In the genomic region with DNA sequence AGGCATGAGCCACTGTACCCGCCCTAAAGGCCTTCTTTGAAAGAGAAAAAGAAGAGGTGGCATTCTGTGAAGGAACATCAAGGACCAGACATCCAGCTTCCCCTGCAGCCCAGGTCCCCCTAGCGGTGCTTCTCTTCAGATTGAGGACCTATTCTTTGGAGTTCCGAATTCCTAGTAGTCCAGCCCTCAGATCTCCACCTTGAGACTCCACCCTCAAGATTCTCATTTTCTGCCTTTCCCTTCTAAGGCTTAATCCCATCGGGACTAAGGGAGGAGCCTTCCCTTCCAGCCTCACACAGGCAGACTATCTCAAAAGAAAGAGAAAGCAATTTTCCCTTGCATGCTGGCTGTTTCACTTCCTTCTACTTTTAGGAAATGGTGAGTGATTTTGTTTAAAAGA, we compare ENCODE assay signal across 9 cellular contexts. TPM values are rescaled to one million over a fixed set of nuclear protein-coding genes. Genes with fewer than 3 reads are reported as not detected.
DNase-seq lines count a peak whose midpoint lies in the region; ATAC-seq and TF ChIP-seq lines count a peak whose summit lies in the region.
"Had no signal": no experiment of that assay in that cellular context is flagged by ENCODE, and none has a peak within 500 bp of the region (broad histone marks: within the 10 kb centered on the region; RNA-seq: fewer than 3 reads in every experiment).

No MANE protein-coding gene starts in this region.

- no peaks in the 10 kb centered on the region for H3K9me3 Mint-ChIP-seq in CD8-positive, alpha-beta T cell
- no peaks in the 10 kb centered on the region for H3K9me3 Mint-ChIP-seq in T-cell

- peak in 6 of 7 experiments; percentile 4 to 52 (median 26) for DNase-seq in CD8-positive, alpha-beta T cell
- DNase-seq in HL-60 (ENCODE audit: low read depth in 1 of 2, low spot score in 1 of 2) (peak in 1 of 2 experiments; percentile 50), T-cell (peak in 25 of 34 experiments; percentile 1 to 38 (median 12)), dermis blood vessel endothelial cell (peak; percentile 68), mucosa of descending colon (peak in 1 of 3 donors; percentile 38), NK-92 (lab: John Stamatoyannopoulos, UW; ENCODE audit: unreplicated experiment) (no peak), NCI-H345 treated with DMSO at 0.1 percent for 48 hours (lab: John Stamatoyannopoulos, UW; ENCODE audit: unreplicated experiment) (no peak)

- POLR2A ChIA-PET in CD8-positive, alpha-beta T cell (lab: Charles Lee), result interaction anchor here (0.7 kb wide), 1 partner anchor 213 kb away, joined by 3 read pairs; no protein-coding TSS in a partner anchor
- POLR2A ChIA-PET in T-cell (lab: Charles Lee), result no interaction called here

- TF ChIP-seq CTCF in CD8-positive, alpha-beta T cell (IDR thresholded peaks at IDR 0.05), result no peak
- TF ChIP-seq CTCF in HL-60 (IDR thresholded peaks at IDR 0.05; ENCODE audit: insufficient read depth, low read length) (peak; percentile 38), mucosa of descending colon (IDR thresholded peaks at IDR 0.05) (no peak)

- ATAC-seq in CD8-positive, alpha-beta T cell, result no peak
- ATAC-seq in T-cell (replicated peaks in 1 of 4) (peak in 1 of 4 experiments; percentile 45), mucosa of descending colon (peak; percentile 41), GM18505 (IDR thresholded peaks at IDR 0.05; ENCODE audit: unreplicated experiment) (no peak)

- peaks cover 2% of the 10 kb centered on the region for H3K4me1 Mint-ChIP-seq in CD8-positive, alpha-beta T cell (ENCODE audit: low read depth)
- peaks cover 0 to 3% (median 0%) of the 10 kb centered on the region in 3 donors for H3K4me1 Mint-ChIP-seq in T-cell

- CTCF ChIA-PET in CD8-positive, alpha-beta T cell (lab: Charles Lee), result interaction anchor here (0.7 to 2.0 kb wide), 9 partner anchors 9 to 221 kb away, joined by 3 to 6 read pairs (median 3); no protein-coding TSS in a partner anchor
- CTCF ChIA-PET in T-cell (lab: Charles Lee), result no interaction called here

- H3K4me1 ChIP-seq in CD8-positive, alpha-beta T cell (ENCODE audit: insufficient read depth, low read length), result no peaks in the 10 kb centered on the region
- no peaks in the 10 kb centered on the region for H3K4me1 ChIP-seq in mucosa of descending colon (ENCODE audit: low read depth)

- intact Hi-C loops in CD8-positive, alpha-beta T cell (cut with DNase I, micrococcal nuclease), result loop anchor here (1.0 to 10.0 kb wide), 3 partner anchors 76 to 214 kb away; no protein-coding TSS in a partner anchor
- intact Hi-C loops in mucosa of descending colon (cut with DNase I, micrococcal nuclease), result no loop called here

- H3K27ac Mint-ChIP-seq in CD8-positive, alpha-beta T cell, result no peak overlapping the region
- H3K27ac Mint-ChIP-seq in T-cell, result no peak overlapping the region

- H3K4me3 ChIP-seq in CD8-positive, alpha-beta T cell (ENCODE audit: low read depth, low read length), result no peak overlapping the region
- H3K4me3 ChIP-seq in HL-60 (replicated peaks; ENCODE audit: insufficient read depth, low read length) (no peak overlapping the region), mucosa of descending colon (no peak overlapping the region)

- no peaks in the 10 kb centered on the region for H3K36me3 Mint-ChIP-seq in CD8-positive, alpha-beta T cell
- no peaks in the 10 kb centered on the region for H3K36me3 Mint-ChIP-seq in T-cell

- H3K36me3 ChIP-seq in CD8-positive, alpha-beta T cell (ENCODE audit: insufficient read depth, low read length), result no peaks in the 10 kb centered on the region
- H3K36me3 ChIP-seq in mucosa of descending colon (ENCODE audit: low read depth), result no peaks in the 10 kb centered on the region

- peaks cover 34% of the 10 kb centered on the region for H3K27me3 Mint-ChIP-seq in CD8-positive, alpha-beta T cell (ENCODE audit: low read depth)
- H3K27me3 Mint-ChIP-seq in T-cell, result peaks cover 7 to 25% of the 10 kb centered on the region in 2 donors

- no peak overlapping the region for H3K4me3 Mint-ChIP-seq in CD8-positive, alpha-beta T cell
- peak overlapping the region in 1 of 3 donors; percentile 10 for H3K4me3 Mint-ChIP-seq in T-cell

- no peak for TF ChIP-seq POLR2A in GM18505 (IDR thresholded peaks at IDR 0.05; ENCODE audit: borderline replicate concordance, extremely low read depth, insufficient read depth, insufficient read length)

- no peaks in the 10 kb centered on the region for H3K9me3 ChIP-seq in CD8-positive, alpha-beta T cell (ENCODE audit: low read length)
- no peaks in the 10 kb centered on the region for H3K9me3 ChIP-seq in mucosa of descending colon

- H3K27me3 ChIP-seq in CD8-positive, alpha-beta T cell (ENCODE audit: insufficient read depth, low read length), result no peaks in the 10 kb centered on the region
- peaks cover 6% of the 10 kb centered on the region for H3K27me3 ChIP-seq in HL-60 (ENCODE audit: insufficient read depth, poor library complexity, severe bottlenecking)

- no peak overlapping the region for H3K27ac ChIP-seq in CD8-positive, alpha-beta T cell (ENCODE audit: low read depth, low read length)
- H3K27ac ChIP-seq in HL-60 (replicated peaks), result no peak overlapping the region

RNA-seq across cellular contexts. Expression of gene MUC22, which starts 32.5 kb away (rescaled TPM):
- total RNA-seq in CD8-positive, alpha-beta T cell, result not detected
- total RNA-seq in T-cell (not detected), dermis blood vessel endothelial cell (not detected in 2 replicates), mucosa of descending colon (not detected)
- total RNA-seq: skeletal muscle tissue had no signal

RNA-seq across cellular contexts. Expression of gene MUC21, which starts 59.3 kb away (rescaled TPM):
- not detected for total RNA-seq in CD8-positive, alpha-beta T cell
- total RNA-seq in T-cell (not detected), dermis blood vessel endothelial cell (not detected in 2 replicates), mucosa of descending colon (under 1 TPM in 1 of 3 donors, not detected in 2; 0.12 TPM)
- total RNA-seq: skeletal muscle tissue had no signal

Comparison
In these comparisons a context has a peak if more than half of its experiments do, and no peak if none do; other contexts are left out.
1. DNase-seq: peak in CD8-positive, alpha-beta T cell (6 of 7), T-cell (25 of 34) and dermis blood vessel endothelial cell (single experiment); none in NK-92 (single experiment) and NCI-H345 treated with DMSO at 0.1 percent for 48 hours (single experiment).
2. intact Hi-C loops: an anchor here in CD8-positive, alpha-beta T cell (1.0 to 10.0 kb wide); none called in mucosa of descending colon.